ENCODE assay signal across 18 cellular contexts in genomic region chrX:48908600-48908999, GRCh38.
"Had no signal": no experiment of that assay in that cellular context is flagged by ENCODE, and none has a peak within 500 bp of the region (broad histone marks: within the 10 kb centered on the region; RNA-seq: fewer than 3 reads in every experiment).

No MANE protein-coding gene starts in this region.

- DNase-seq: activated CD4-positive, alpha-beta T cell treated with anti-CD3 and anti-CD28 coated beads for 36 hours; activated CD8-positive, alpha-beta T cell treated with anti-CD3 and anti-CD28 coated beads for 36 hours; activated T-cell treated with anti-CD3 and anti-CD28 coated beads, Interleukin-2, amount 50 U/mL, for 48 hours; left ventricle myocardium inferior; naive thymus-derived CD8-positive, alpha-beta T cell; right cardiac atrium; small intestine; stimulated activated CD4-positive, alpha-beta T cell treated with anti-CD3 and anti-CD28 coated beads, Interleukin-4, amount 100 ng/mL, for 4 hours; stimulated activated CD8-positive, alpha-beta memory T cell treated with anti-CD3 and anti-CD28 coated beads, Interleukin-4, amount 100 ng/mL, for 48 hours; T-helper 2 cell; upper lobe of left lung had no signal

- H3K9me3 Mint-ChIP-seq: activated CD8-positive, alpha-beta T cell treated with anti-CD3 and anti-CD28 coated beads for 36 hours; stimulated activated naive CD8-positive, alpha-beta T cell treated with anti-CD3 and anti-CD28 coated beads, Interleukin-15, Interleukin-2, amounts not matched to agents 100 ng/mL and 50 ng/mL, for 24 hours had no signal

- FAIRE-seq: endometrium, keratinocyte, small intestine had no signal

- H3K9me3 ChIP-seq: left ventricle myocardium inferior, prostate gland, suprapubic skin had no signal

- H3K36me3 ChIP-seq: prostate gland had no signal

- H3K27ac Mint-ChIP-seq: activated CD4-positive, alpha-beta T cell treated with anti-CD3 and anti-CD28 coated beads for 36 hours; activated CD8-positive, alpha-beta T cell treated with anti-CD3 and anti-CD28 coated beads for 36 hours; stimulated activated naive CD8-positive, alpha-beta T cell treated with anti-CD3 and anti-CD28 coated beads, Interleukin-15, Interleukin-2, amounts not matched to agents 100 ng/mL and 50 ng/mL, for 24 hours had no signal

- H3K4me1 ChIP-seq: prostate gland had no signal

- H3K27me3 Mint-ChIP-seq: activated CD4-positive, alpha-beta T cell treated with anti-CD3 and anti-CD28 coated beads for 36 hours; activated CD8-positive, alpha-beta T cell treated with anti-CD3 and anti-CD28 coated beads for 36 hours; naive thymus-derived CD8-positive, alpha-beta T cell; stimulated activated naive CD8-positive, alpha-beta T cell treated with anti-CD3 and anti-CD28 coated beads, Interleukin-15, Interleukin-2, amounts not matched to agents 100 ng/mL and 50 ng/mL, for 24 hours had no signal

- H3K27ac ChIP-seq: hepatocyte, left ventricle myocardium inferior, prostate gland, suprapubic skin, upper lobe of left lung had no signal

- H2AFZ ChIP-seq: hepatocyte had no signal

- H3K4me2 ChIP-seq: hepatocyte had no signal

- H3K4me3 ChIP-seq: hepatocyte, left ventricle myocardium inferior, prostate gland, suprapubic skin, upper lobe of left lung had no signal

- ATAC-seq: activated CD4-positive, alpha-beta T cell treated with anti-CD3 and anti-CD28 coated beads for 36 hours; activated CD8-positive, alpha-beta T cell treated with anti-CD3 and anti-CD28 coated beads for 36 hours; esophagus mucosa; naive thymus-derived CD8-positive, alpha-beta T cell; right cardiac atrium had no signal

- H3K4me3 Mint-ChIP-seq: activated CD4-positive, alpha-beta T cell treated with anti-CD3 and anti-CD28 coated beads for 36 hours; activated CD8-positive, alpha-beta T cell treated with anti-CD3 and anti-CD28 coated beads for 36 hours; naive thymus-derived CD8-positive, alpha-beta T cell; stimulated activated naive CD8-positive, alpha-beta T cell treated with anti-CD3 and anti-CD28 coated beads, Interleukin-15, Interleukin-2, amounts not matched to agents 100 ng/mL and 50 ng/mL, for 24 hours had no signal

- H3K27me3 ChIP-seq: hepatocyte, suprapubic skin, upper lobe of left lung had no signal
